11 cellular contexts compared by ENCODE assay signal in genomic region chr1:62183164-62183855, GRCh38. TPM values are rescaled to one million over a fixed set of nuclear protein-coding genes. Genes with fewer than 3 reads are reported as not detected.
DNase-seq lines count a peak whose midpoint lies in the region; TF ChIP-seq lines count a peak whose summit lies in the region.
"Not testable (repeated sequence)": the region's sequence is repeated elsewhere in the genome, so short reads cannot be mapped to it uniquely, and the experiment has no call there.
"Had no signal": no experiment of that assay in that cellular context is flagged by ENCODE, and none has a peak within 500 bp of the region (broad histone marks: within the 10 kb centered on the region; RNA-seq: fewer than 3 reads in every experiment).

No MANE protein-coding gene starts in this region.

- H2BK5ac ChIP-seq in H9 (ENCODE audit: insufficient read length, low read length), result peak overlapping the region; percentile 75
- not testable (repeated sequence) for H2BK5ac ChIP-seq in mesenchymal stem cell (ENCODE audit: low read depth, low read length, poor library complexity, severe bottlenecking)
- H2BK5ac ChIP-seq in trophoblast cell (ENCODE audit: low read depth, low read length, poor library complexity), result peak overlapping the region; percentile 21

- H4K5ac ChIP-seq in H9 (ENCODE audit: insufficient read length, low read depth, low read length), result not testable (repeated sequence)

- not testable (repeated sequence) for H3K18ac ChIP-seq in H9 (ENCODE audit: insufficient read length, low read depth, low read length); mesenchymal stem cell (ENCODE audit: low read depth in 1 of 2, low read length in 2 of 2); trophoblast cell (ENCODE audit: low read length)

- TF ChIP-seq CTCF in H9 (conservative IDR thresholded peaks at IDR 0.05); brain (conservative IDR thresholded peaks at IDR 0.05); glutamatergic neuron (IDR thresholded peaks at IDR 0.05; ENCODE audit: partially characterized antibody, unreplicated experiment): not testable (repeated sequence)

- H2AFZ ChIP-seq in H9 (ENCODE audit: low read length); mesenchymal stem cell (ENCODE audit: low read depth, low read length); trophoblast cell (ENCODE audit: insufficient read depth, low read length, poor library complexity): not testable (repeated sequence)

- peak overlapping the region; percentile 65 for H3K4me2 ChIP-seq in H9 (ENCODE audit: insufficient read depth, insufficient read length, low read length)
- peak overlapping the region; percentile 34 for H3K4me2 ChIP-seq in mesenchymal stem cell (ENCODE audit: low read length, poor library complexity, severe bottlenecking)
- H3K4me2 ChIP-seq in trophoblast cell (ENCODE audit: low read length), result not testable (repeated sequence)

- not testable (repeated sequence) for H2BK15ac ChIP-seq in H9 (ENCODE audit: low read depth, low read length); mesenchymal stem cell (ENCODE audit: low read depth, poor library complexity, severe bottlenecking)

- not testable (repeated sequence) for H3K27me3 Mint-ChIP-seq in H9 (ENCODE audit: low read depth); brain; glutamatergic neuron (ENCODE audit: unreplicated experiment)

- not testable (repeated sequence) for DNase-seq in H9, glutamatergic neuron, mesenchymal stem cell, trophoblast cell
- DNase-seq in NCI-H1694 (lab: John Stamatoyannopoulos, UW) (peak; percentile 88), NCI-H748 (lab: John Stamatoyannopoulos, UW; ENCODE audit: unreplicated experiment) (peak; percentile 55)

- H3K9ac ChIP-seq in H9 (ENCODE audit: extremely low read depth, insufficient read length, low read length); mesenchymal stem cell (ENCODE audit: low read length); trophoblast cell (ENCODE audit: low read length): not testable (repeated sequence)

- H3K36me3 ChIP-seq in mesenchymal stem cell (ENCODE audit: control insufficient read depth in 1 of 2, insufficient read depth in 2 of 2, low read depth in 1 of 2, low read length in 2 of 2); trophoblast cell (ENCODE audit: control insufficient read depth in 1 of 2, insufficient read depth in 2 of 2, low read length in 2 of 2): not testable (repeated sequence)

- H3K4me3 ChIP-seq in mesenchymal stem cell (ENCODE audit: insufficient read depth in 1 of 2, low read depth in 1 of 2, low read length in 2 of 2); trophoblast cell (ENCODE audit: low read depth, low read length): not testable (repeated sequence)

- not testable (repeated sequence) for H4K91ac ChIP-seq in H9 (ENCODE audit: insufficient read length, low read depth, low read length); mesenchymal stem cell (ENCODE audit: low read length)
- peak overlapping the region; percentile 49 for H4K91ac ChIP-seq in trophoblast cell (ENCODE audit: low read depth, low read length)

- H3K4me3 Mint-ChIP-seq in H9 (peak overlapping the region; percentile 34 to 54), brain (peak overlapping the region in 4 of 5 experiments; percentile 0 to 49 (median 13))
- not testable (repeated sequence) for H3K4me3 Mint-ChIP-seq in glutamatergic neuron (ENCODE audit: unreplicated experiment)

- H3K4me1 ChIP-seq in H9 (ENCODE audit: insufficient read depth, low read length), result peaks cover 11% of the 10 kb centered on the region; the same call in 1 of the 2 replicates
- H3K4me1 ChIP-seq in mesenchymal stem cell (ENCODE audit: control insufficient read depth, insufficient read depth, low read depth, low read length), result not testable (repeated sequence)
- peaks cover 5 to 25% of the 10 kb centered on the region in 2 experiments for H3K4me1 ChIP-seq in trophoblast cell (ENCODE audit: control insufficient read depth in 1 of 2, insufficient read depth in 2 of 2, low read length in 2 of 2)

- H3K27ac ChIP-seq in H9 (ENCODE audit: insufficient read length, low read depth, low read length), result peak overlapping the region; percentile 77
- not testable (repeated sequence) for H3K27ac ChIP-seq in mesenchymal stem cell (ENCODE audit: low read length, poor library complexity, severe bottlenecking); trophoblast cell (ENCODE audit: low read depth, low read length)

- not testable (repeated sequence) for H2BK12ac ChIP-seq in H9 (ENCODE audit: insufficient read length, low read depth, low read length); mesenchymal stem cell (ENCODE audit: low read length in 2 of 2)
- H2BK12ac ChIP-seq in trophoblast cell (ENCODE audit: low read length), result peak overlapping the region; percentile 89

- H3T11ph ChIP-seq in H9 (ENCODE audit: low read length), result not testable (repeated sequence)

- not testable (repeated sequence) for H2BK120ac ChIP-seq in H9 (ENCODE audit: low read depth, low read length, poor library complexity, severe bottlenecking); mesenchymal stem cell (ENCODE audit: low read depth, low read length)
- H2BK120ac ChIP-seq in trophoblast cell (ENCODE audit: insufficient read depth, low read length, poor library complexity), result peak overlapping the region; percentile 88

- H3K4ac ChIP-seq in H9 (ENCODE audit: low read depth, low read length); mesenchymal stem cell (ENCODE audit: low read depth in 1 of 2, low read length in 2 of 2); trophoblast cell (ENCODE audit: low read depth, low read length): not testable (repeated sequence)

- not testable (repeated sequence) for H2BK20ac ChIP-seq in H9 (ENCODE audit: low read depth, low read length, poor library complexity, severe bottlenecking)

- WGBS in H9 (ENCODE audit: extremely low coverage, insufficient read length, low lambda C conversion rate), result no CpG with 5 or more reads among the region's 7 CpGs
- 55% methylated on average over 7 of the region's 7 CpGs for whole genome bisulfite sequencing in mesenchymal stem cell
- no CpG with 5 or more reads among the region's 7 CpGs for WGBS in trophoblast cell (ENCODE audit: extremely low coverage, insufficient coverage, insufficient read length)

- not testable (repeated sequence) for H3K14ac ChIP-seq in H9 (ENCODE audit: insufficient read depth, low read length); mesenchymal stem cell (ENCODE audit: low read length in 2 of 2); trophoblast cell (ENCODE audit: low read length)

- H3K27ac Mint-ChIP-seq in H9, result peak overlapping the region; percentile 91 to 99 (median 96)
- H3K27ac Mint-ChIP-seq in brain, result peak overlapping the region in 4 of 5 experiments; percentile 1 to 62 (median 22)
- peak overlapping the region; percentile 29 for H3K27ac Mint-ChIP-seq in glutamatergic neuron (ENCODE audit: unreplicated experiment)

- H3K23ac ChIP-seq in H9 (ENCODE audit: insufficient read length, low read depth, low read length); mesenchymal stem cell (ENCODE audit: low read length in 2 of 2); trophoblast cell (ENCODE audit: low read length): not testable (repeated sequence)

- not testable (repeated sequence) for H3K9me3 Mint-ChIP-seq in H9; brain; glutamatergic neuron (ENCODE audit: unreplicated experiment)

- H3K79me2 ChIP-seq in H9 (ENCODE audit: insufficient read depth, low read length); trophoblast cell (ENCODE audit: control insufficient read depth, insufficient read depth, low read length, poor library complexity): not testable (repeated sequence)

- H4K12ac ChIP-seq in trophoblast cell (ENCODE audit: low read depth, low read length), result peak overlapping the region; percentile 64

- H3K27me3 ChIP-seq in H9 (ENCODE audit: insufficient read depth, low read length); trophoblast cell (ENCODE audit: insufficient read depth, low read length): not testable (repeated sequence)
- H3K27me3 ChIP-seq in mesenchymal stem cell (ENCODE audit: control insufficient read depth in 1 of 2, insufficient read depth in 1 of 2, low read length in 2 of 2), result peaks cover 15 to 18% of the 10 kb centered on the region in 2 experiments

- not testable (repeated sequence) for H3K79me1 ChIP-seq in H9 (ENCODE audit: insufficient read depth, low read depth, low read length, poor library complexity, severe bottlenecking); mesenchymal stem cell (replicated peaks; ENCODE audit: low read length, poor library complexity, severe bottlenecking)
- H3K79me1 ChIP-seq in trophoblast cell (ENCODE audit: low read length), result peaks cover 17% of the 10 kb centered on the region

- H3K4me1 Mint-ChIP-seq in H9 (peaks cover 61 to 62% of the 10 kb centered on the region in 2 experiments), brain (peaks cover 39% of the 10 kb centered on the region), glutamatergic neuron (ENCODE audit: low read depth, unreplicated experiment) (peaks cover 23% of the 10 kb centered on the region)

- not testable (repeated sequence) for H4K8ac ChIP-seq in H9 (replicated peaks; ENCODE audit: insufficient read length, low read depth, low read length); mesenchymal stem cell (ENCODE audit: low read length)
- H4K8ac ChIP-seq in trophoblast cell (ENCODE audit: low read depth, low read length), result peak overlapping the region; percentile 82

- H3K36me3 Mint-ChIP-seq in H9 (ENCODE audit: insufficient read depth in 1 of 3, low read depth in 3 of 3); brain; glutamatergic neuron (ENCODE audit: unreplicated experiment): not testable (repeated sequence)

- H4K20me1 ChIP-seq in H9 (ENCODE audit: control insufficient read depth, insufficient read depth, insufficient read length), result not testable (repeated sequence)

- not testable (repeated sequence) for H3K23me2 ChIP-seq in H9 (ENCODE audit: insufficient read length, low read depth, low read length, poor library complexity, severe bottlenecking)

- not testable (repeated sequence) for H3K56ac ChIP-seq in H9 (ENCODE audit: insufficient read length, low read depth, low read length)

- not testable (repeated sequence) for H2AK5ac ChIP-seq in H9 (ENCODE audit: insufficient read length, low read length); mesenchymal stem cell (ENCODE audit: low read length, severe bottlenecking); trophoblast cell (ENCODE audit: low read length)

- not testable (repeated sequence) for H3K9me3 ChIP-seq in H9 (ENCODE audit: control insufficient read depth, low read depth, low read length); mesenchymal stem cell (ENCODE audit: control insufficient read depth, low read length); trophoblast cell (ENCODE audit: insufficient read depth, low read depth, low read length)

RNA-seq across cellular contexts. Expression of gene L1TD1, which starts 11.3 kb away (rescaled TPM):
- total RNA-seq in H9 (2021) (422 and 423 TPM in 2 replicates), glutamatergic neuron (ENCODE audit: unreplicated experiment) (1.8 TPM)
- not detected for polyA plus RNA-seq in brain (ENCODE audit: insufficient read depth, low read depth, low replicate concordance)
- polyA plus RNA-seq in mesenchymal stem cell (2013, experiment 1 of 2), result 0.01 TPM
- 0.01 TPM for polyA plus RNA-seq in mesenchymal stem cell (2013, experiment 2 of 2)
- polyA plus RNA-seq in trophoblast cell (2013), result 65.5 and 65.9 TPM in 2 replicates
- total RNA-seq: A673, Daoy, PC-9, SJSA1 had no signal

Comparison
In these comparisons a context has a peak if more than half of its experiments do, and no peak if none do; other contexts are left out.
1. H3K27ac Mint-ChIP-seq: peak in every context shown above with its lines; median percentile 96 in H9; 29 in glutamatergic neuron; 22 in brain.
2. RNA of gene L1TD1, which starts 11.3 kb away (total RNA-seq): 422 to 423 TPM in H9; 1.8 TPM in glutamatergic neuron (single experiment); every median in the first group is over 100 times any median in the second.